ENCODE assay signal across 19 cellular contexts in genomic region chr2:102599486-102599885, GRCh38. TPM values are rescaled to one million over a fixed set of nuclear protein-coding genes. Genes with fewer than 3 reads are reported as not detected.
"Had no signal": no experiment of that assay in that cellular context is flagged by ENCODE, and none has a peak within 500 bp of the region (broad histone marks: within the 10 kb centered on the region; RNA-seq: fewer than 3 reads in every experiment).

No MANE protein-coding gene starts in this region.

- ATAC-seq: activated CD4-positive, alpha-beta T cell treated with anti-CD3 and anti-CD28 coated beads for 36 hours; right cardiac atrium; T-helper 17 cell had no signal

- H3K27me3 ChIP-seq: suprapubic skin, transverse colon had no signal

- H3K27ac Mint-ChIP-seq: activated CD4-positive, alpha-beta T cell treated with anti-CD3 and anti-CD28 coated beads for 36 hours; activated naive CD8-positive, alpha-beta T cell; activated T-helper 1 cell treated with anti-CD3 and anti-CD28 coated beads, Interleukin-12 subunit alpha, Interleukin-12 subunit beta, Interleukin-2, Interleukin-4 antibody, amounts not matched to agents 30 ng/mL and 10 ng/mL and 1 ng/mL, durations not matched to agents 14 hours and 24 hours and 36 hours; dendritic cell treated with granulocyte-macrophage colony-stimulating factor and Interleukin-4, amounts not matched to agents 40 ng/mL and 50 ng/mL, for 4 days; progenitor cell of endocrine pancreas; stimulated activated naive CD8-positive, alpha-beta T cell treated with anti-CD3 and anti-CD28 coated beads, Interleukin-15, Interleukin-2, amounts not matched to agents 100 ng/mL and 50 ng/mL, for 24 hours; T-helper 17 cell had no signal

- H3K9me3 ChIP-seq: esophagus squamous epithelium, suprapubic skin, transverse colon had no signal

- H3K27me3 Mint-ChIP-seq: progenitor cell of endocrine pancreas had no signal

- H3K4me3 ChIP-seq: esophagus squamous epithelium, lung, skin epidermis, suprapubic skin, transverse colon had no signal

- H3K27ac ChIP-seq: esophagus squamous epithelium, skin epidermis, suprapubic skin, transverse colon had no signal

- H3K9me3 Mint-ChIP-seq: activated T-helper 1 cell treated with anti-CD3 and anti-CD28 coated beads, Interleukin-12 subunit alpha, Interleukin-12 subunit beta, Interleukin-2, Interleukin-4 antibody, amounts not matched to agents 30 ng/mL and 10 ng/mL and 1 ng/mL, durations not matched to agents 14 hours and 24 hours and 36 hours; stimulated activated naive CD8-positive, alpha-beta T cell treated with anti-CD3 and anti-CD28 coated beads, Interleukin-15, Interleukin-2, amounts not matched to agents 100 ng/mL and 50 ng/mL, for 24 hours had no signal

- H3K36me3 Mint-ChIP-seq: activated naive CD8-positive, alpha-beta T cell had no signal

- H3K4me1 Mint-ChIP-seq: activated CD4-positive, alpha-beta T cell treated with anti-CD3 and anti-CD28 coated beads for 36 hours; T-helper 17 cell had no signal

- H3K4me3 Mint-ChIP-seq: activated CD4-positive, alpha-beta T cell treated with anti-CD3 and anti-CD28 coated beads for 36 hours; activated naive CD8-positive, alpha-beta T cell; activated T-helper 1 cell treated with anti-CD3 and anti-CD28 coated beads, Interleukin-12 subunit alpha, Interleukin-12 subunit beta, Interleukin-2, Interleukin-4 antibody, amounts not matched to agents 30 ng/mL and 10 ng/mL and 1 ng/mL, durations not matched to agents 14 hours and 24 hours and 36 hours; dendritic cell treated with granulocyte-macrophage colony-stimulating factor and Interleukin-4, amounts not matched to agents 40 ng/mL and 50 ng/mL, for 4 days; stimulated activated naive CD8-positive, alpha-beta T cell treated with anti-CD3 and anti-CD28 coated beads, Interleukin-15, Interleukin-2, amounts not matched to agents 100 ng/mL and 50 ng/mL, for 24 hours; T-helper 17 cell had no signal

- H3K36me3 ChIP-seq: esophagus squamous epithelium, suprapubic skin, transverse colon had no signal

- DNase-seq: activated CD4-positive, alpha-beta T cell treated with anti-CD3 and anti-CD28 coated beads for 36 hours; activated CD4-positive, alpha-beta T cell treated with anti-CD3 and anti-CD28 coated beads, Interleukin-2, amount 50 U/mL, for 48 hours; activated gamma-delta T cell treated with Interleukin-2 at 50 U/mL for 16 hours; activated T-cell treated with anti-CD3 and anti-CD28 coated beads for 4 hours; effector CD8-positive, alpha-beta T cell; esophagus squamous epithelium; midbrain; right cardiac atrium; T-helper 17 cell; transverse colon had no signal

RNA-seq across cellular contexts. Expression of gene SLC9A2, which starts 19.9 kb away (rescaled TPM):
- total RNA-seq: activated T-helper 1 cell treated with anti-CD3 and anti-CD28 coated beads, Interleukin-12 subunit alpha, Interleukin-12 subunit beta, Interleukin-2, Interleukin-4 antibody, amounts not matched to agents 30 ng/mL and 10 ng/mL and 1 ng/mL, durations not matched to agents 14 hours and 24 hours and 36 hours; endothelial cell of umbilical vein; T-helper 17 cell had no signal
